In the genomic region with DNA sequence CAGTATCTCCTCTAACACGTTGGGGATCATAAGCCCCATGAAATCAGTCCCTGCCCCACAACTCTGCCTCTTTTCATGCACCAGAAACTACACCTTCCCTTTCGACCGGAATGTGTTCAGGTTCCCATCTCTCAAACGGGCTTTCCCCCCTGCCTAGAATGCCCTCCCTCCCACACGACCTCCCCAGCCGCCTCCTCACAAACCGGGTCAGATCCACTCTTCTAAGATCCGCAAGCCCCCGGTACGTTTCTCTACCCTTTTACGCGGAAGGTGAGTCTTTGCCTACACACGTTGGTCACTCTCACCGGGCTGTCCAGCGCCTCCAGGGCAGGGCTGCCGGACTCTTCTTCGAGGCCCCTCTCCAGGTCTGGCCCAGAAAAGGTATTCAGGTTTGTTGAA, we compare ENCODE assay signal across 8 cellular contexts. TPM values are rescaled to one million over a fixed set of nuclear protein-coding genes. Genes with fewer than 3 reads are reported as not detected.
DNase-seq lines count a peak whose midpoint lies in the region; ATAC-seq and TF ChIP-seq lines count a peak whose summit lies in the region.

No MANE protein-coding gene starts in this region.

- no peak for TF ChIP-seq EP300 in tibial nerve (IDR thresholded peaks at IDR 0.05)

- H3K4me1 ChIP-seq in mucosa of descending colon (ENCODE audit: low read depth) (peaks cover 5% of the 10 kb centered on the region), tibial nerve (peaks cover 0 to 36% (median 16%) of the 10 kb centered on the region in 4 donors)

- peaks cover 23% of the 10 kb centered on the region for H3K4me1 Mint-ChIP-seq in chondrocyte (ENCODE audit: low read depth)

- H3K4me3 ChIP-seq in mucosa of descending colon: peak overlapping the region; percentile 95
- peak overlapping the region; percentile 57 to 98 (median 76) for H3K4me3 ChIP-seq in tibial nerve

- no peak for TF ChIP-seq POLR2A in tibial nerve (IDR thresholded peaks at IDR 0.05)

- peak overlapping the region in 3 of 4 donors; percentile 75 to 89 (median 80) for H3K27ac ChIP-seq in tibial nerve

- peak overlapping the region; percentile 79 for H3K4me3 Mint-ChIP-seq in chondrocyte (ENCODE audit: unreplicated experiment)

- H3K36me3 ChIP-seq in mucosa of descending colon (ENCODE audit: low read depth) (no peaks in the 10 kb centered on the region), tibial nerve (peaks cover 0 to 16% (median 3%) of the 10 kb centered on the region in 3 donors)

- TF ChIP-seq CTCF in chondrocyte (IDR thresholded peaks at IDR 0.05) (no peak), mucosa of descending colon (IDR thresholded peaks at IDR 0.05) (no peak), tibial nerve (IDR thresholded peaks at IDR 0.05) (no peak)

- ATAC-seq in mucosa of descending colon: peak; percentile 13

- no peaks in the 10 kb centered on the region for H3K9me3 Mint-ChIP-seq in chondrocyte (ENCODE audit: low read depth)

- H3K27ac Mint-ChIP-seq in chondrocyte (ENCODE audit: unreplicated experiment): peak overlapping the region; percentile 68

- no peaks in the 10 kb centered on the region for H3K27me3 ChIP-seq in tibial nerve

- no peaks in the 10 kb centered on the region for H3K27me3 Mint-ChIP-seq in chondrocyte (ENCODE audit: low read depth)

- DNase-seq in activated CD8-positive, alpha-beta memory T cell treated with anti-CD3 and anti-CD28 coated beads, Interleukin-2, amount 50 U/mL, for 4 hours: peak; percentile 39
- DNase-seq in activated CD8-positive, alpha-beta memory T cell treated with anti-CD3 and anti-CD28 coated beads for 24 hours: no peak
- DNase-seq in OCI-M1 (lab: John Stamatoyannopoulos, UW) (peak; percentile 53), chondrocyte (ENCODE audit: low spot score) (no peak), mucosa of descending colon (peak in 1 of 3 donors; percentile 7), tibial nerve (ENCODE audit: low spot score in 2 of 2) (no peak), NCI-H345 (lab: John Stamatoyannopoulos, UW) (no peak), NCI-H446 treated with DMSO at 0.1 percent for 48 hours (lab: John Stamatoyannopoulos, UW) (no peak)

- WGBS in tibial nerve, 2 donors: 0 to 1% methylated on average over 17 of the region's 17 CpGs

- no peaks in the 10 kb centered on the region for H3K9me3 ChIP-seq in mucosa of descending colon
- H3K9me3 ChIP-seq in tibial nerve: no peaks in the 10 kb centered on the region

- peaks cover under 1% of the 10 kb centered on the region for H3K36me3 Mint-ChIP-seq in chondrocyte (ENCODE audit: low read depth)

- intact Hi-C loops in mucosa of descending colon (cut with DNase I, micrococcal nuclease): no loop called here

RNA-seq across cellular contexts. Expression of gene DHX33, which starts 0.7 kb away (rescaled TPM):
- total RNA-seq in chondrocyte (12.7 to 16.6 TPM (median 13.7 TPM) in 3 replicates), mucosa of descending colon (10 to 100 TPM in 1 of 3 donors, 1 to 10 TPM in 2; 9.4 to 12.7 (median 9.7) TPM), tibial nerve (10 to 100 TPM; 12.6 to 20.1 (median 13.4) TPM)

RNA-seq across cellular contexts. Expression of gene DERL2, which starts 17.9 kb away (rescaled TPM):
- total RNA-seq in chondrocyte (71.8 to 84.9 TPM (median 74.9 TPM) in 3 replicates), mucosa of descending colon (10 to 100 TPM; 43.9 to 58.5 (median 58.3) TPM), tibial nerve (10 to 100 TPM; 22.0 to 30.6 (median 23.4) TPM)

RNA-seq across cellular contexts. Expression of gene MIS12, which starts 18.3 kb away (rescaled TPM):
- 12.2 to 16.0 TPM (median 14.0 TPM) in 3 replicates for total RNA-seq in chondrocyte
- 10 to 100 TPM; 10.2 to 14.3 (median 12.0) TPM for total RNA-seq in mucosa of descending colon
- total RNA-seq in tibial nerve: 10 to 100 TPM; 11.1 to 17.5 (median 15.1) TPM

RNA-seq across cellular contexts. Expression of gene C1QBP, which starts 29.1 kb away (rescaled TPM):
- total RNA-seq in chondrocyte: 65.6 to 82.8 TPM (median 71.3 TPM) in 3 replicates
- total RNA-seq in mucosa of descending colon: 100 to 1,000 TPM in 2 of 3 donors, 10 to 100 TPM in 1; 81.0 to 145 (median 101) TPM
- total RNA-seq in tibial nerve: 100 to 1,000 TPM in 1 of 4 donors, 10 to 100 TPM in 3; 62.7 to 103 (median 83.7) TPM

RNA-seq across cellular contexts. Expression of gene RPAIN, which starts 48.1 kb away (rescaled TPM):
- total RNA-seq in chondrocyte (34.2 to 37.2 TPM (median 35.1 TPM) in 3 replicates), mucosa of descending colon (10 to 100 TPM; 29.7 to 34.3 (median 32.1) TPM), tibial nerve (10 to 100 TPM; 36.3 to 79.3 (median 65.2) TPM)

Comparison
In these comparisons a context has a peak if more than half of its experiments do, and no peak if none do; other contexts are left out.
1. DNase-seq: peak in activated CD8-positive, alpha-beta memory T cell treated with anti-CD3 and anti-CD28 coated beads, Interleukin-2, amount 50 U/mL, for 4 hours (single experiment) and OCI-M1 (single experiment); none in activated CD8-positive, alpha-beta memory T cell treated with anti-CD3 and anti-CD28 coated beads for 24 hours (single experiment), chondrocyte (single experiment), tibial nerve (0 of 2), NCI-H345 (single experiment) and NCI-H446 treated with DMSO at 0.1 percent for 48 hours (single experiment).